Comparison of ENCODE assay signal across 8 cellular contexts in the genomic region with DNA sequence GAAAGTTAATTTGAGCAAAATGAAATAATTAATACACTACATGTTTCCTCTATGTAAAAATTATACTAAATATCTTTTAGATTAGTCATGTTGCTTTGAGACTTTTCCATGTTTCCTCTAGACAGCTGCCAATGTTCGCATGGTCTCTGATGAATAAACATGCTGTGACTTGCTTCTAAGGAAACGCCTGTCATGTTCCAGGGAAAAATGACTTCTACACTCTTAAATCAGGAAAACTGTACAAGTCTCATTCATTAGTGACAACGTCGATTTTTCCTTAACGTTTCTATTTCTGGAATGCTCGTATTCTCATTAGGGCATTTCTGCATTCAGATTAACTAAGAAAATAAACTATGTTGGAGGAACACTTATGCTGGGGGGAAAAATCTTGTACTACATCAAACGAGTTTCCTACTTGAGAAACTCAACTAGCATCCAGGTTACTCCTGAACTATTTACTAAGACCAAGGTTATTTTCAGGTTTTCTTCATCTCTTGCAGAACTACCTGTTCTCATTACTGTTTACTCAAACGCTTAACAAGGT. TPM values are rescaled to one million over a fixed set of nuclear protein-coding genes. Genes with fewer than 3 reads are reported as not detected.
DNase-seq lines count a peak whose midpoint lies in the region; ATAC-seq and TF ChIP-seq lines count a peak whose summit lies in the region.

No MANE protein-coding gene starts in this region.

- WGBS in adrenal gland, 4 donors, result 4 to 14% (median 5%) methylated on average over 8 of the region's 8 CpGs
- WGBS in transverse colon (ENCODE audit: low coverage in 1 of 2), 2 donors, result 6 to 19% methylated on average over 8 of the region's 8 CpGs

- H3K4me3 ChIP-seq in adrenal gland, result peak overlapping the region; percentile 78 to 98 (median 94)
- H3K4me3 ChIP-seq in transverse colon, result peak overlapping the region; percentile 76 to 80 (median 78)
- no peak overlapping the region for H3K4me3 ChIP-seq in Karpas-422 (ENCODE audit: low read length)

- TF ChIP-seq POLR2A in adrenal gland (IDR thresholded peaks at IDR 0.05) (no peak), transverse colon (IDR thresholded peaks at IDR 0.05) (no peak)

- in situ Hi-C loops in transverse colon (cut with MboI; ENCODE audit: low pct_ligation_motif_present in 1 of 4, low pct_unique_long_range_greater_than_20kb in 1 of 4, low sequenced_read_pairs in 3 of 4), result no loop called here

- H3K27ac Mint-ChIP-seq in activated T-cell treated with anti-CD3 and anti-CD28 coated beads, Interleukin-2, amount 50 U/mL, for 72 hours, result no peak overlapping the region

- no peak for DNase-seq in activated T-cell treated with anti-CD3 and anti-CD28 coated beads, Interleukin-2, amount 50 U/mL, for 72 hours
- no peak for DNase-seq in activated T-cell treated with anti-CD3 and anti-CD28 coated beads, Interleukin-2, amount 50 U/mL, for 1 hour
- DNase-seq in adrenal gland (peak in 2 of 7 donors; percentile 26 to 37), left kidney (ENCODE audit: low read depth, low spot score) (peak; percentile 19), transverse colon (no peak), C1 segment of cervical spinal cord (lab: John Stamatoyannopoulos, UW) (no peak), GOT3 (lab: John Stamatoyannopoulos, UW) (no peak), Karpas-422 (no peak)

- no peak for TF ChIP-seq EP300 in transverse colon (IDR thresholded peaks at IDR 0.05; ENCODE audit: low read depth)

- H2AFZ ChIP-seq in Karpas-422 (ENCODE audit: low read length), result no peak overlapping the region

- no peak overlapping the region for H3K4me2 ChIP-seq in Karpas-422 (ENCODE audit: low read depth, low read length, poor library complexity, severe bottlenecking)

- no peak overlapping the region for H3K9ac ChIP-seq in Karpas-422 (ENCODE audit: low read length)

- H3K79me2 ChIP-seq in Karpas-422 (ENCODE audit: low read length), result no peaks in the 10 kb centered on the region

- no peak for ATAC-seq in activated T-cell treated with anti-CD3 and anti-CD28 coated beads, Interleukin-2, amount 50 U/mL, for 72 hours (replicated peaks in 1 of 2)

- H3K27me3 ChIP-seq in adrenal gland (no peaks in the 10 kb centered on the region), transverse colon (no peaks in the 10 kb centered on the region), Karpas-422 (ENCODE audit: low read length) (peaks cover 6% of the 10 kb centered on the region)

- H3K9me2 ChIP-seq in Karpas-422 (replicated peaks; ENCODE audit: insufficient read depth, low read length), result no peaks in the 10 kb centered on the region

- H3K9me3 Mint-ChIP-seq in activated T-cell treated with anti-CD3 and anti-CD28 coated beads, Interleukin-2, amount 50 U/mL, for 72 hours, result no peaks in the 10 kb centered on the region

- H3K27ac ChIP-seq in adrenal gland (peak overlapping the region; percentile 91 to 98 (median 95)), transverse colon (peak overlapping the region; percentile 91 to 95 (median 92)), Karpas-422 (ENCODE audit: low read length) (no peak overlapping the region)

- H4K20me1 ChIP-seq in Karpas-422 (ENCODE audit: insufficient read depth, low read depth, low read length), result no peaks in the 10 kb centered on the region

- TF ChIP-seq CTCF in adrenal gland (IDR thresholded peaks at IDR 0.05) (no peak), transverse colon (IDR thresholded peaks at IDR 0.05) (no peak)

- H3K9me3 ChIP-seq in adrenal gland (replicated peaks in 1 of 3) (no peaks in the 10 kb centered on the region), transverse colon (no peaks in the 10 kb centered on the region), Karpas-422 (ENCODE audit: low read length) (no peaks in the 10 kb centered on the region)

- peaks cover 45% of the 10 kb centered on the region for H3K27me3 Mint-ChIP-seq in activated T-cell treated with anti-CD3 and anti-CD28 coated beads, Interleukin-2, amount 50 U/mL, for 72 hours (ENCODE audit: low read depth)

- H3K4me1 ChIP-seq in adrenal gland (replicated peaks in 1 of 2), result peaks cover 16 to 44% of the 10 kb centered on the region in 2 donors
- H3K4me1 ChIP-seq in transverse colon, result peaks cover 0 to 33% (median 3%) of the 10 kb centered on the region in 4 donors
- peaks cover 9% of the 10 kb centered on the region for H3K4me1 ChIP-seq in Karpas-422 (ENCODE audit: low read length)

- intact Hi-C loops in adrenal gland (cut with DNase I), result loop anchor here in 1 of 2 donors (10.0 kb wide), 2 partner anchors 75 to 105 kb away; no protein-coding TSS in a partner anchor
- intact Hi-C loops in transverse colon (cut with DNase I; ENCODE audit: low total_unique reads), result loop anchor here (10.0 kb wide), 1 partner anchor 105 kb away; no protein-coding TSS in a partner anchor

- no peaks in the 10 kb centered on the region for H3K36me3 ChIP-seq in adrenal gland (replicated peaks in 1 of 2)
- no peaks in the 10 kb centered on the region for H3K36me3 ChIP-seq in transverse colon
- H3K36me3 ChIP-seq in Karpas-422 (ENCODE audit: insufficient read depth, low read length), result no peaks in the 10 kb centered on the region

- H3K4me1 Mint-ChIP-seq in activated T-cell treated with anti-CD3 and anti-CD28 coated beads, Interleukin-2, amount 50 U/mL, for 72 hours (ENCODE audit: low read depth), result peaks cover 7% of the 10 kb centered on the region

- H3K36me3 Mint-ChIP-seq in activated T-cell treated with anti-CD3 and anti-CD28 coated beads, Interleukin-2, amount 50 U/mL, for 72 hours (ENCODE audit: insufficient read depth in 2 of 2), result no peaks in the 10 kb centered on the region

- peak overlapping the region; percentile 75 to 84 for H3K4me3 Mint-ChIP-seq in activated T-cell treated with anti-CD3 and anti-CD28 coated beads, Interleukin-2, amount 50 U/mL, for 72 hours

RNA-seq across cellular contexts. Expression of a gene that starts 1.6 kb away (rescaled TPM):
- total RNA-seq in activated T-cell treated with anti-CD3 and anti-CD28 coated beads, Interleukin-2, amount 50 U/mL, for 72 hours, result under 1 TPM; 0.23 to 0.58 TPM
- 100 to 1,000 TPM; 133 to 365 (median 234) TPM for total RNA-seq in adrenal gland
- 100 to 1,000 TPM in 1 of 3 donors, 10 to 100 TPM in 2; 25.8 to 212 (median 26.1) TPM for polyA plus RNA-seq in adrenal gland
- 100 to 1,000 TPM in 1 of 4 donors, 10 to 100 TPM in 3; 21.7 to 129 (median 30.7) TPM for total RNA-seq in transverse colon
- total RNA-seq in Karpas-422 (2014; rRNA removed; shearing (Covaris generic); ENCODE audit: low replicate concordance), result 0.04 TPM in 1 of 2 replicates, not detected in the other

Comparison
In these comparisons a context has a peak if more than half of its experiments do, and no peak if none do; other contexts are left out.
1. RNA of a gene that starts 1.6 kb away (total RNA-seq): 133 to 365 TPM in adrenal gland and 21.7 to 129 TPM in transverse colon; 0.23 to 0.58 TPM in activated T-cell treated with anti-CD3 and anti-CD28 coated beads, Interleukin-2, amount 50 U/mL, for 72 hours and 0.04 TPM in Karpas-422; every median in the first group is over 10 times any median in the second.